ENCODE assay signal across 9 cellular contexts in genomic region chr16:11621539-11621919, GRCh38. TPM values are rescaled to one million over a fixed set of nuclear protein-coding genes. Genes with fewer than 3 reads are reported as not detected.
DNase-seq lines count a peak whose midpoint lies in the region; ATAC-seq and TF ChIP-seq lines count a peak whose summit lies in the region.
"Had no signal": no experiment of that assay in that cellular context is flagged by ENCODE, and none has a peak within 500 bp of the region (broad histone marks: within the 10 kb centered on the region; RNA-seq: fewer than 3 reads in every experiment).

No MANE protein-coding gene starts in this region.

- no peak overlapping the region for H4K91ac ChIP-seq in neuronal stem cell (ENCODE audit: low read depth, low read length, poor library complexity)

- CTCF ChIA-PET in mammary epithelial cell (lab: Charles Lee; ENCODE audit: low non-redundant PET): no interaction called here

- peak overlapping the region; percentile 53 for H3K4me3 ChIP-seq in BLaER1
- no peak overlapping the region for H3K4me3 ChIP-seq in mammary epithelial cell (replicated peaks in 1 of 3; ENCODE audit: insufficient read depth in 1 of 3, low read depth in 2 of 3, low read length in 3 of 3)
- H3K4me3 ChIP-seq in neuronal stem cell (ENCODE audit: low read length in 2 of 2): no peak overlapping the region

- no peak overlapping the region for H3K18ac ChIP-seq in neuronal stem cell (ENCODE audit: low read length)

- H3K4ac ChIP-seq in neuronal stem cell (ENCODE audit: low read length): no peak overlapping the region

- no peak for TF ChIP-seq CTCF in mammary epithelial cell (conservative IDR thresholded peaks at IDR 0.05 in 1 of 2, IDR thresholded peaks at IDR 0.05 in 1 of 2; ENCODE audit: extremely low read depth in 1 of 2, insufficient read depth in 1 of 2, low read depth in 1 of 2, low read length in 2 of 2)

- H4K8ac ChIP-seq in neuronal stem cell (ENCODE audit: low read depth, low read length): no peak overlapping the region

- H3K14ac ChIP-seq in neuronal stem cell (ENCODE audit: low read length): no peak overlapping the region

- H3K27me3 ChIP-seq in BLaER1: no peaks in the 10 kb centered on the region
- H3K27me3 ChIP-seq in mammary epithelial cell (ENCODE audit: insufficient read depth, low read length): no peaks in the 10 kb centered on the region
- H3K27me3 ChIP-seq in neuronal stem cell (ENCODE audit: control insufficient read depth in 3 of 3, insufficient read depth in 3 of 3, low read depth in 1 of 3, low read length in 3 of 3): no peaks in the 10 kb centered on the region

- H3K9me3 ChIP-seq in BLaER1 (peaks cover 6% of the 10 kb centered on the region; the same call in 1 of the 2 replicates), KOPT-K1 (ENCODE audit: insufficient read depth, low read length, poor library complexity, severe bottlenecking) (peaks cover 6% of the 10 kb centered on the region), mammary epithelial cell (replicated peaks; ENCODE audit: insufficient read depth, low read length) (no peaks in the 10 kb centered on the region), neuronal stem cell (replicated peaks in 1 of 2; ENCODE audit: control insufficient read depth in 2 of 2, insufficient read depth in 1 of 2, low read depth in 1 of 2, low read length in 2 of 2) (peaks cover 0 to 5% of the 10 kb centered on the region in 2 donors)

- H3K4me1 ChIP-seq in BLaER1 (peaks cover 99% of the 10 kb centered on the region), mammary epithelial cell (ENCODE audit: insufficient read depth, low read length) (peaks cover 3% of the 10 kb centered on the region), neuronal stem cell (ENCODE audit: control insufficient read depth in 2 of 2, insufficient read depth in 1 of 2, low read depth in 1 of 2, low read length in 2 of 2) (peaks cover 1 to 7% of the 10 kb centered on the region in 2 donors)

- no peak overlapping the region for H3K23ac ChIP-seq in neuronal stem cell (ENCODE audit: low read depth, low read length, poor library complexity)

- peak overlapping the region; percentile 88 for H3K4me2 ChIP-seq in BLaER1
- peak overlapping the region; percentile 38 for H3K4me2 ChIP-seq in mammary epithelial cell (ENCODE audit: insufficient read depth, low read depth, low read length)
- no peak overlapping the region for H3K4me2 ChIP-seq in neuronal stem cell (ENCODE audit: insufficient read depth, low read length, poor library complexity, severe bottlenecking)

- 75% methylated on average over 6 of the region's 6 CpGs for WGBS in mammary epithelial cell (ENCODE audit: low coverage, missing lambda C conversion rate)
- no CpG with 5 or more reads among the region's 6 CpGs for whole genome bisulfite sequencing in neuronal stem cell (ENCODE audit: extremely low coverage in 2 of 2, insufficient read length in 2 of 2, insufficient replicate concordance in 1 of 2), 2 donors

- no TSS peak for BruUV-seq in mammary epithelial cell (replicated peaks; lab: Mats Ljungman, UMichigan)

- no peak overlapping the region for H2BK12ac ChIP-seq in neuronal stem cell (ENCODE audit: low read length)

- H2AFZ ChIP-seq in mammary epithelial cell (ENCODE audit: low read depth, low read length) (peak overlapping the region; percentile 77), neuronal stem cell (ENCODE audit: low read length) (peak overlapping the region; percentile 86)

- H2AK5ac ChIP-seq in neuronal stem cell (ENCODE audit: low read depth, low read length): peak overlapping the region; percentile 3

- H2BK5ac ChIP-seq in neuronal stem cell (ENCODE audit: low read length): no peak overlapping the region

- H4K20me1 ChIP-seq in BLaER1: no peaks in the 10 kb centered on the region
- no peaks in the 10 kb centered on the region for H4K20me1 ChIP-seq in mammary epithelial cell (ENCODE audit: insufficient read depth, low read length)

- H3K79me2 ChIP-seq in mammary epithelial cell (ENCODE audit: insufficient read depth, low read length): no peaks in the 10 kb centered on the region

- H3K27ac ChIP-seq in BLaER1 (peak overlapping the region; percentile 98), KOPT-K1 (ENCODE audit: low read depth, low read length, poor library complexity, severe bottlenecking) (peak overlapping the region; percentile 37), mammary epithelial cell (ENCODE audit: insufficient read depth, low read depth, low read length) (no peak overlapping the region), neuronal stem cell (replicated peaks; ENCODE audit: low read length) (no peak overlapping the region)

- intact Hi-C loops in mammary epithelial cell (cut with micrococcal nuclease): no loop called here

- dilution Hi-C loops in mammary epithelial cell (cut with HindIII; ENCODE audit: low sequenced_read_pairs): loop anchor here (5.0 kb wide), 1 partner anchor 51 kb away; no protein-coding TSS in a partner anchor

- H3K9ac ChIP-seq in BLaER1: peak overlapping the region; percentile 82
- no peak overlapping the region for H3K9ac ChIP-seq in mammary epithelial cell (ENCODE audit: insufficient read depth, low read length)
- H3K9ac ChIP-seq in neuronal stem cell (ENCODE audit: low read depth, low read length, poor library complexity): no peak overlapping the region

- no peak overlapping the region for H2BK120ac ChIP-seq in neuronal stem cell (ENCODE audit: low read depth, low read length)

- H3K36me3 ChIP-seq in BLaER1 (no peaks in the 10 kb centered on the region), KOPT-K1 (ENCODE audit: insufficient read depth, low read length) (no peaks in the 10 kb centered on the region), mammary epithelial cell (ENCODE audit: insufficient read depth, low read length) (no peaks in the 10 kb centered on the region), neuronal stem cell (replicated peaks in 1 of 2; ENCODE audit: control insufficient read depth in 2 of 2, insufficient read depth in 2 of 2, low read length in 2 of 2) (no peaks in the 10 kb centered on the region)

- H3K79me1 ChIP-seq in neuronal stem cell (ENCODE audit: low read depth, low read length): no peaks in the 10 kb centered on the region

- DNase-seq in mammary epithelial cell (no peak), neuronal stem cell (ENCODE audit: low spot score) (no peak), NCI-H1930 (lab: John Stamatoyannopoulos, UW) (no peak), medulla oblongata (ENCODE audit: extremely low spot score) (no peak)
- no peak for DNase-seq in stimulated activated naive CD4-positive, alpha-beta T cell (lab: John Stamatoyannopoulos, UW)
- DNase-seq: NCI-H1417 treated with DMSO at 0.1 percent for 48 hours had no signal

- H2BK15ac ChIP-seq in neuronal stem cell (ENCODE audit: low read length): no peak overlapping the region

- ATAC-seq in GM21576 (IDR thresholded peaks at IDR 0.05; ENCODE audit: unreplicated experiment): no peak

- in situ Hi-C loops in mammary epithelial cell (cut with MboI; ENCODE audit: low sequenced_read_pairs in 2 of 2): no loop called here

RNA-seq across cellular contexts. Expression of gene LITAF, which starts 34.8 kb away (rescaled TPM):
- 100 to 1,000 TPM; 128 to 197 TPM for total RNA-seq in mammary epithelial cell
- 180 TPM for polyA plus RNA-seq in mammary epithelial cell
- polyA minus RNA-seq in mammary epithelial cell: 276 TPM
- 85.6 TPM for polyA plus RNA-seq in neuronal stem cell (2013, experiment 1 of 2)
- polyA plus RNA-seq in neuronal stem cell (2013, experiment 2 of 2): 87.4 TPM

RNA-seq across cellular contexts. Expression of gene SNN, which starts 46.7 kb away (rescaled TPM):
- total RNA-seq in mammary epithelial cell: 10 to 100 TPM; 14.2 to 32.7 TPM
- 14.2 TPM for polyA plus RNA-seq in mammary epithelial cell
- polyA minus RNA-seq in mammary epithelial cell: 13.4 TPM
- 84.2 TPM for polyA plus RNA-seq in neuronal stem cell (2013, experiment 1 of 2)
- 83.6 TPM for polyA plus RNA-seq in neuronal stem cell (2013, experiment 2 of 2)

Comparison
In these comparisons a context has a peak if more than half of its experiments do, and no peak if none do; other contexts are left out.
1. H3K27ac ChIP-seq: peak in BLaER1 (single experiment) and KOPT-K1 (single experiment); none in mammary epithelial cell (single experiment) and neuronal stem cell (single experiment).